ENCODE assay signal across 8 cellular contexts in the genomic region with DNA sequence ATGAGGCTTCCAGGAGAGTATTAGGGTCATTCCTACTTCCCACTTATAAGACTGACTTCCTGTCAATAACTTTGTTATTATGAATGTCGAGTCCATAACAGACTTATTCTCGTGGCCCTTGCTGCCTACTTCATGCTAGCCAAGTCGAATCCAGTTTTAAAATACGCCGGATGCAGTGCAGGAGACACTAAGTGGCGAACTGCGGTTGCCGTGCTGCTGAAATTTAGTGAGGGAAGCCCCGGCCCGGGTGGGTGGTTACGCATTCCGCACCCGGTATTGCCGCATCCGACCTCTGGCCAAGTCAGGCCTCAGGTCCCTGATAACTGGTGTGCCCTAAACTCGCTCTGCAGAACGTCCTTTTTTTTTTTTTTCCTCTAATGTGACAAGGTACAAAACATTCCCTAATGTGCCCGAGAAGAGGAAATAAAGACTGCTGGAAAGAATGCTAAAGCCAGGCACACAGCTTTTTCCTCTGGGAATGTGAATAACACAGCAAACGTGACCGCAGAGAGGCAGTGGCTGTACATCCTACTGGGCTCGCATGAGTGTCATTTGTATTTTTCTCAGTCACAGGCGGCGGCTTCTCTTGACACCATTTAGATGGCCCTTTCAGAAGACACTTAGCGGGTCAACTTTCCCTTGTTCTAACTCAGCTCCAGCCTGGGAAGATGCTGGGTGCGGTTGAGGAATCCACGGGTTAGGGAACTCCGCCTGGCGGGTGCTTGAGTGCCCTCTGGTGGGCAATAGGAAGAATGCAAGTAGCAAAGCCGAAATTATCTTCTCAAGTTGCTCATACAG. TPM values are rescaled to one million over a fixed set of nuclear protein-coding genes. Genes with fewer than 3 reads are reported as not detected.
DNase-seq lines count a peak whose midpoint lies in the region; ATAC-seq and TF ChIP-seq lines count a peak whose summit lies in the region.

No MANE protein-coding gene starts in this region.

- no peak overlapping the region for H3K4me3 ChIP-seq in WI38 (ENCODE audit: low read depth, low read length)
- H3K4me3 ChIP-seq in choroid plexus epithelial cell (ENCODE audit: low read depth, low read length) = no peak overlapping the region

- TF ChIP-seq CTCF in WI38 (IDR thresholded peaks at IDR 0.05; ENCODE audit: low read depth, low read length) (peak; percentile 91), choroid plexus epithelial cell (conservative IDR thresholded peaks at IDR 0.05; ENCODE audit: low read depth, low read length) (peak; percentile 92)

- DNase-seq in CD1c-positive myeloid dendritic cell (ENCODE audit: extremely low spot score) (peak; percentile 67), MV-4-11 (lab: John Stamatoyannopoulos, UW) (peak; percentile 26), choroid plexus epithelial cell (ENCODE audit: low read depth) (peak; percentile 78), left lobe of liver (ENCODE audit: low spot score) (peak; percentile 89)
- peak; percentile 36 for DNase-seq in stimulated activated CD4-positive, alpha-beta T cell treated with anti-CD3 and anti-CD28 coated beads, Interleukin-4, amount 100 ng/mL, for 1 hour

- peak; percentile 56 for ATAC-seq in GM19023 (IDR thresholded peaks at IDR 0.05; ENCODE audit: unreplicated experiment)
- peak; percentile 72 for ATAC-seq in left lobe of liver
- ATAC-seq in GM21390 (IDR thresholded peaks at IDR 0.05; ENCODE audit: unreplicated experiment) = no peak

RNA-seq across cellular contexts. Expression of gene AKTIP, which starts 7.1 kb away (rescaled TPM):
- 25.7 TPM for total RNA-seq in left lobe of liver

Comparison
In these comparisons a context has a peak if more than half of its experiments do, and no peak if none do; other contexts are left out.
1. DNase-seq: peak in every context shown above with its lines; median percentile 89 in left lobe of liver; 78 in choroid plexus epithelial cell; 67 in CD1c-positive myeloid dendritic cell; 36 in stimulated activated CD4-positive, alpha-beta T cell treated with anti-CD3 and anti-CD28 coated beads, Interleukin-4, amount 100 ng/mL, for 1 hour; 26 in MV-4-11.